In the genomic region with DNA sequence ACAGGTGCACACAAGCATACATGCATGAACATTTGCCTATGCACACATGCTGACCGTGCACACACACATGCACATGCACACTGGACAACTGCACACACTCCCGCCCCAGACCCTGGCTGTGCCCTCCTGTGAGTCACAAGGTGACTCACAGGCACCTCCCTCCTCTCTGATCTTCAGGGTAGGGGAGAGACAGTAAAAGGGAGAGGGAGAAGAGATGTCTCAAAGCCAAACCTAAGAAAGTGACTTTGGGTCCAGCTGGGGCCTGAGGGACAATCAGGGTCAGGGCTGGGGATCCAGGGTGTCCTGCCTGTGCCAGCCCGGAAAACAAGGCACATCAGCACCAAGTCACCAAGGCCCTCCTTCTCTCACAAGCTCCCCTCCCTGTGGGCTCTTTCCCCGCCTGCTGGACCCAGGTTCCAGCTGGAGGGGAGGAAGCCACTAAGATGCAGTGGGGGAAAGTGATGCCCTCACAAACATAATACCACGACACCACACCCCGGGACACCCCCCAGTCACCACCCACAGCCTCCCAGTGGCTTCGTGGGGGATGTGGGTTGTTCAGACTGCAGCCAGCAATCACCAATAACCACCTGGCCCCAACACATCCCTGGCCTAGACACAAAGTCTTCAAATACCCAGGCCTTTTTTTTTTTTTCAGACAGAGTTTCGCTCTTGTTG, we compare ENCODE assay signal across 8 cellular contexts. TPM values are rescaled to one million over a fixed set of nuclear protein-coding genes. Genes with fewer than 3 reads are reported as not detected.
DNase-seq lines count a peak whose midpoint lies in the region; ATAC-seq and TF ChIP-seq lines count a peak whose summit lies in the region.

No MANE protein-coding gene starts in this region.

- 63 to 85% methylated on average over 8 of the region's 8 CpGs for WGBS in sigmoid colon, 2 donors

- no peak for TF ChIP-seq POLR2A in sigmoid colon (IDR thresholded peaks at IDR 0.05)

- POLR2A ChIA-PET in PC-3 (lab: Charles Lee; ENCODE audit: unreplicated experiment) = interaction anchor here (0.6 kb wide), 1 partner anchor 220 kb away, joined by 3 read pairs; no protein-coding TSS in a partner anchor

- H3F3A ChIP-seq in PC-3 (ENCODE audit: low read length, unreplicated experiment) = no peaks in the 10 kb centered on the region

- no peak overlapping the region for H3K9ac ChIP-seq in PC-3 (ENCODE audit: low read length)

- H3K4me1 ChIP-seq in PC-3 (ENCODE audit: insufficient read depth, low read length) (peaks cover 22% of the 10 kb centered on the region), sigmoid colon (no peaks in the 10 kb centered on the region)

- no peaks in the 10 kb centered on the region for H3K79me2 ChIP-seq in PC-3 (ENCODE audit: low read length)

- ATAC-seq in PC-3 (peak; percentile 92), GM19463 (IDR thresholded peaks at IDR 0.05; ENCODE audit: unreplicated experiment) (no peak), HG03097 (IDR thresholded peaks at IDR 0.05; ENCODE audit: low FRiP score, unreplicated experiment) (no peak)

- no peak for TF ChIP-seq EP300 in sigmoid colon (IDR thresholded peaks at IDR 0.05)

- BruUV-seq in PC-3 (replicated peaks; lab: Mats Ljungman, UMichigan) = no TSS peak

- TF ChIP-seq CTCF in GM20000 (IDR thresholded peaks at IDR 0.05; ENCODE audit: extremely low read depth, missing control alignments) = no peak
- TF ChIP-seq CTCF in PC-3 (conservative IDR thresholded peaks at IDR 0.05; ENCODE audit: low read depth, low read length) = no peak
- TF ChIP-seq CTCF in sigmoid colon (IDR thresholded peaks at IDR 0.05) = no peak

- peak overlapping the region; percentile 59 for H3K27ac ChIP-seq in PC-3 (ENCODE audit: low read length)
- no peak overlapping the region for H3K27ac ChIP-seq in sigmoid colon

- CTCF ChIA-PET in PC-3 (lab: Charles Lee) = interaction anchor here (0.6 kb wide), 1 partner anchor 34 kb away, joined by 4 read pairs; no protein-coding TSS in a partner anchor

- intact Hi-C loops in PC-3 (cut with micrococcal nuclease) = no loop called here
- intact Hi-C loops in sigmoid colon (cut with DNase I) = no loop called here
- intact Hi-C loops in cardiac septum (cut with DNase I) = no loop called here

- peak overlapping the region; percentile 53; the same call in 1 of the 2 replicates for H2AFZ ChIP-seq in PC-3 (ENCODE audit: low read length)

- H3K9me3 ChIP-seq in PC-3 (ENCODE audit: low read length) = no peaks in the 10 kb centered on the region
- no peaks in the 10 kb centered on the region for H3K9me3 ChIP-seq in sigmoid colon

- no peaks in the 10 kb centered on the region for H4K20me1 ChIP-seq in PC-3 (ENCODE audit: low read length)

- H3K36me3 ChIP-seq in PC-3 (ENCODE audit: low read depth, low read length) (no peaks in the 10 kb centered on the region), sigmoid colon (no peaks in the 10 kb centered on the region)

- H3K27me3 ChIP-seq in PC-3 (ENCODE audit: low read length) = no peaks in the 10 kb centered on the region
- no peaks in the 10 kb centered on the region for H3K27me3 ChIP-seq in sigmoid colon

- no peaks in the 10 kb centered on the region for H3K9me2 ChIP-seq in PC-3 (replicated peaks; ENCODE audit: low read length)

- H3K4me3 ChIP-seq in PC-3 (ENCODE audit: low read length) = peak overlapping the region; percentile 38; the same call in 1 of the 2 replicates
- no peak overlapping the region for H3K4me3 ChIP-seq in sigmoid colon

- peak; percentile 56 for DNase-seq in GM20000 (ENCODE audit: low spot score)
- peak; percentile 82 for DNase-seq in PC-3
- peak; percentile 53 for DNase-seq in central memory CD4-positive, alpha-beta T cell
- peak; percentile 32 for DNase-seq in sigmoid colon
- no peak for DNase-seq in NCI-H128 (lab: John Stamatoyannopoulos, UW; ENCODE audit: unreplicated experiment)
- DNase-seq in cardiac septum (ENCODE audit: low spot score) = no peak

- peak overlapping the region; percentile 76 for H3K4me2 ChIP-seq in PC-3 (ENCODE audit: low read length)

RNA-seq across cellular contexts. Expression of gene PDGFB, which starts 39.3 kb away (rescaled TPM):
- total RNA-seq in PC-3 (2014; rRNA removed) (29.7 and 33.1 TPM in 2 replicates), sigmoid colon (1 to 10 TPM; 3.1 to 9.6 (median 7.4) TPM), cardiac septum (21.2 TPM)
- 1 to 10 TPM; 1.4 to 5.5 (median 2.4) TPM for polyA plus RNA-seq in sigmoid colon

RNA-seq across cellular contexts. Expression of gene CBX7, which starts 53.0 kb away (rescaled TPM):
- total RNA-seq in PC-3 (2014; rRNA removed) (8.0 and 8.6 TPM in 2 replicates), sigmoid colon (100 to 1,000 TPM; 108 to 166 (median 125) TPM), cardiac septum (89.6 TPM)
- polyA plus RNA-seq in sigmoid colon = 10 to 100 TPM; 10.9 to 39.0 (median 36.2) TPM

Comparison
In these comparisons a context has a peak if more than half of its experiments do, and no peak if none do; other contexts are left out.
1. DNase-seq: peak in GM20000 (single experiment), PC-3 (single experiment), central memory CD4-positive, alpha-beta T cell (single experiment) and sigmoid colon (single experiment); none in NCI-H128 (single experiment) and cardiac septum (single experiment).